In the genomic region with DNA sequence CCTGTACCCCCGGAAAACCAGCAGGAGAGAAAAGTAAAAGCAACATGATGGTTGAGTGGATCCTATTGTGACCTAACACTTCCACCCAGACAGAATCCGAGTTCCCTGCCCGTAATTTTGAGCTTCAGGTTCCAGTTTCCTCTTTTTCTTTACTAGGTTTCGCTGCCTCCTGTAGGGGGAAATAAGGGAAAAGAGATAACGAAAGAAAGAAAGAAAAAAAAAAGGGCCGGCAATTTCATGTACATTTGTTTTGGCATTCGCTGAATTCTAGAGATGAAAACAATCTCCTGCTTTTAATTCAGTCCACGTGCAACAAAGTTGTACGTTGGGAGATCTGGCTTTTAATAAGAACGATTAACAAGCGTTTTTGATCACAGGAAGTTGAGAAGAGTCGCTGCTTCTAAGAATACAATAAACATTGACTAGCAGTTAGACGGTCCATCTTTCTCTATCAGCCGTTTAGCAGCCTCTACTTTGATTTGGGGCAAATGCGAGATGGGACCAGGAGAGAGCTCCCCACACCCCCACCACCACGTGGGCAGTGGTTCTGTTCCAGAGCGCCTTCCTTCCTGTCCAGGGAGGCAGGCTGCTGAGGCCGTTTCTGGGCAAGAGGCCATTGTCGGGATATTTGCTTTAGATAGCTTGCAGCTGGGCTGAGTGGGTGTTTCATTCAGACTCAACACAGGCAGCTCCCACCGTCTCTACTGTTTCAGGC, we compare ENCODE assay signal across 1 cellular context.
TF ChIP-seq lines count a peak whose summit lies in the region.

No MANE protein-coding gene starts in this region.

TF ChIP-seq in HepG2, 621 proteins besides CTCF, POLR2A, EP300 and RAD21 (continued from another document):
- TF ChIP-seq ZNF775 (CRISPR knock-in tag; IDR thresholded peaks at IDR 0.05; ENCODE audit: borderline replicate concordance) (no peak), TOPORS (CRISPR knock-in tag; IDR thresholded peaks at IDR 0.05) (no peak)
